ENCODE assay signal across 1 cellular context in the genomic region with DNA sequence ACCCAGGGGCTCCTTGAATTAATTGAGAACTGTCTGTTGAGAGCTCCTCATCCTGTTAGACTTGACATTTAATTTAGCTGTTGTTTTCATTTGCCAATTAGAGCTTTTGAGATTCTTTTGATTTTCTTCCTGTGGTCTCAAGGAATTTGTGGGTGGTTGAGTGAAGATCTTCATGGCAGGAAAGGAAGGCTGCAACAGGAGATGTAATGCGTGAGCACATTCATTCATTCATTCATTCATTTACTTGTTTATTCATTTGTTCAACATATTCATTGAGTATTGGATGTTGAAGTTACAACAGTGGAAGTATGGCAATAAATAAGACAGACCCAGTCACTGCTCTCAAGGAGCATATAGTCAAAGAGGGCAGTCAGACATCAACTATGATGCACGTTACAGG.
TF ChIP-seq lines count a peak whose summit lies in the region.

No MANE protein-coding gene starts in this region.

TF ChIP-seq in HepG2, 621 proteins besides CTCF, POLR2A, EP300 and RAD21:
- no peak for TF ChIP-seq CENPT (CRISPR knock-in tag; IDR thresholded peaks at IDR 0.05; ENCODE audit: low read depth)
- no peak for TF ChIP-seq TBP (CRISPR knock-in tag; IDR thresholded peaks at IDR 0.05)
- no peak for TF ChIP-seq FOXP1 (IDR thresholded peaks at IDR 0.05)
- TF ChIP-seq FOXP1 (CRISPR knock-in tag; IDR thresholded peaks at IDR 0.05) = no peak
- TF ChIP-seq, protein P1, sequence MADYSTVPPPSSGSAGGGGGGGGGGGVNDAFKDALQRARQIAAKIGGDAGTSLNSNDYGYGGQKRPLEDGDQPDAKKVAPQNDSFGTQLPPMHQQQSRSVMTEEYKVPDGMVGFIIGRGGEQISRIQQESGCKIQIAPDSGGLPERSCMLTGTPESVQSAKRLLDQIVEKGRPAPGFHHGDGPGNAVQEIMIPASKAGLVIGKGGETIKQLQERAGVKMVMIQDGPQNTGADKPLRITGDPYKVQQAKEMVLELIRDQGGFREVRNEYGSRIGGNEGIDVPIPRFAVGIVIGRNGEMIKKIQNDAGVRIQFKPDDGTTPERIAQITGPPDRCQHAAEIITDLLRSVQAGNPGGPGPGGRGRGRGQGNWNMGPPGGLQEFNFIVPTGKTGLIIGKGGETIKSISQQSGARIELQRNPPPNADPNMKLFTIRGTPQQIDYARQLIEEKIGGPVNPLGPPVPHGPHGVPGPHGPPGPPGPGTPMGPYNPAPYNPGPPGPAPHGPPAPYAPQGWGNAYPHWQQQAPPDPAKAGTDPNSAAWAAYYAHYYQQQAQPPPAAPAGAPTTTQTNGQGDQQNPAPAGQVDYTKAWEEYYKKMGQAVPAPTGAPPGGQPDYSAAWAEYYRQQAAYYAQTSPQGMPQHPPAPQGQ (CRISPR knock-in tag; IDR thresholded peaks at IDR 0.05; ENCODE audit: borderline replicate concordance) = no peak
- no peak for TF ChIP-seq ZFP1 (CRISPR knock-in tag; IDR thresholded peaks at IDR 0.05)
- TF ChIP-seq FIP1L1 (IDR thresholded peaks at IDR 0.05; ENCODE audit: borderline replicate concordance, insufficient read depth, low read depth, low read length) = no peak
- TF ChIP-seq ZNF780A (CRISPR knock-in tag; IDR thresholded peaks at IDR 0.05) = no peak
- TF ChIP-seq BRCA1 (CRISPR knock-in tag; IDR thresholded peaks at IDR 0.05) = no peak
- TF ChIP-seq, protein P2, sequence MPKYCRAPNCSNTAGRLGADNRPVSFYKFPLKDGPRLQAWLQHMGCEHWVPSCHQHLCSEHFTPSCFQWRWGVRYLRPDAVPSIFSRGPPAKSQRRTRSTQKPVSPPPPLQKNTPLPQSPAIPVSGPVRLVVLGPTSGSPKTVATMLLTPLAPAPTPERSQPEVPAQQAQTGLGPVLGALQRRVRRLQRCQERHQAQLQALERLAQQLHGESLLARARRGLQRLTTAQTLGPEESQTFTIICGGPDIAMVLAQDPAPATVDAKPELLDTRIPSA (CRISPR knock-in tag; IDR thresholded peaks at IDR 0.05; ENCODE audit: borderline replicate concordance) = no peak
- no peak for TF ChIP-seq MED1 (CRISPR knock-in tag; IDR thresholded peaks at IDR 0.05)
- TF ChIP-seq GATAD2A (CRISPR knock-in tag; IDR thresholded peaks at IDR 0.05) = no peak
